Comparison of ENCODE assay signal across 8 cellular contexts in the genomic region with DNA sequence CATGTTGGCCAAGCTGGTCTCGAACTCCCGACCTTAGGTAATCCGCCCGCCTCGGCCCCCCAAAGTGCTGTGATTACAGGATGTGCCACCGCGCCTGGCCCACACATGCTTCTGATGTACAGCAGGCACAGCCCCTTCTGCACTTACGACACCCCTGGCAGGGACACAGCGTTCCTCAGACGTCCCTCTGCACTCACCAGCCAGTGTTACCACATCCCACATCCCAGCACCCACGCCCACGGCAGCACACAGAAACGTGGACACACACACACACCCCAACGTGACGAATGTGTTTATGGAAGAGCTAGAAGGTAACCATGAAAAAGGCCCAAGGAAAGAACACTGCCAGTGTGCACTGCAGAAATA. TPM values are rescaled to one million over a fixed set of nuclear protein-coding genes. Genes with fewer than 3 reads are reported as not detected.
A peak's percentile ranks its signal among the peaks of the same experiment; 100 is the strongest.
DNase-seq lines count a peak whose midpoint lies in the region; ATAC-seq and TF ChIP-seq lines count a peak whose summit lies in the region.

No MANE protein-coding gene starts in this region.

- H3K27me3 ChIP-seq in A673 (replicated peaks; ENCODE audit: insufficient read depth, low read depth, low read length, poor library complexity) (no peaks in the 10 kb centered on the region), KMS-11 (ENCODE audit: insufficient read depth, low read depth) (no peaks in the 10 kb centered on the region), mammary epithelial cell (ENCODE audit: insufficient read depth, low read length) (no peaks in the 10 kb centered on the region)
- no peaks in the 10 kb centered on the region for H3K27me3 ChIP-seq in naive thymus-derived CD4-positive, alpha-beta T cell (ENCODE audit: control insufficient read depth in 2 of 2, insufficient read depth in 2 of 2, low read length in 2 of 2)

- CTCF ChIA-PET in A673 (lab: Charles Lee) = interaction anchor here (1.3 kb wide), 1 partner anchor 13 kb away, joined by 6 read pairs; no protein-coding TSS in a partner anchor
- CTCF ChIA-PET in mammary epithelial cell (lab: Charles Lee; ENCODE audit: low non-redundant PET) = no interaction called here
- CTCF ChIA-PET in naive thymus-derived CD4-positive, alpha-beta T cell (lab: Charles Lee) = no interaction called here

- no peak for ATAC-seq in naive thymus-derived CD4-positive, alpha-beta T cell
- ATAC-seq in HG02763 (IDR thresholded peaks at IDR 0.05; ENCODE audit: unreplicated experiment) = no peak

- peak overlapping the region in 8 of 9 donors; percentile 62 to 95 (median 92) for H3K27ac Mint-ChIP-seq in naive thymus-derived CD4-positive, alpha-beta T cell

- H3K4me3 Mint-ChIP-seq in naive thymus-derived CD4-positive, alpha-beta T cell = peak overlapping the region; percentile 92 to 96 (median 94)

- TF ChIP-seq CTCF in A673 (conservative IDR thresholded peaks at IDR 0.05; ENCODE audit: low read depth, low read length) (no peak), KMS-11 (conservative IDR thresholded peaks at IDR 0.05; ENCODE audit: low read depth, low read length) (no peak), mammary epithelial cell (conservative IDR thresholded peaks at IDR 0.05 in 1 of 2, IDR thresholded peaks at IDR 0.05 in 1 of 2; ENCODE audit: extremely low read depth in 1 of 2, insufficient read depth in 1 of 2, low read depth in 1 of 2, low read length in 2 of 2) (no peak)

- no peaks in the 10 kb centered on the region for H3K36me3 Mint-ChIP-seq in naive thymus-derived CD4-positive, alpha-beta T cell

- no peaks in the 10 kb centered on the region for H3K9me3 ChIP-seq in A673 (ENCODE audit: low read depth, low read length, poor library complexity, severe bottlenecking)
- no peaks in the 10 kb centered on the region for H3K9me3 ChIP-seq in mammary epithelial cell (replicated peaks; ENCODE audit: insufficient read depth, low read length)
- H3K9me3 ChIP-seq in naive thymus-derived CD4-positive, alpha-beta T cell (ENCODE audit: control insufficient read depth in 2 of 3, low read length in 3 of 3) = no peaks in the 10 kb centered on the region

- H3K4me2 ChIP-seq in KMS-11 (peak overlapping the region; percentile 71), mammary epithelial cell (ENCODE audit: insufficient read depth, low read depth, low read length) (no peak overlapping the region)

- intact Hi-C loops in A673 (cut with micrococcal nuclease; ENCODE audit: unreplicated experiment) = no loop called here
- intact Hi-C loops in mammary epithelial cell (cut with micrococcal nuclease) = loop anchor here (5.0 kb wide), 1 partner anchor 77 kb away; no protein-coding TSS in a partner anchor
- intact Hi-C loops in naive thymus-derived CD4-positive, alpha-beta T cell (cut with micrococcal nuclease) = loop anchor here (1.0 to 5.0 kb wide), 11 partner anchors 14 to 427 kb away; partner anchors contain the start of genes MAPKBP1 (in 2 of the 2), RTF1 (in 2 of the 2), INO80 (in 1 of the 2) and ITPKA (in 1 of the 2)

- H2AFZ ChIP-seq in KMS-11 (ENCODE audit: low read depth) = peak overlapping the region; percentile 77; the same call in 1 of the 2 replicates
- H2AFZ ChIP-seq in mammary epithelial cell (ENCODE audit: low read depth, low read length) = peak overlapping the region; percentile 12

- H3K4me1 ChIP-seq in A673 (ENCODE audit: insufficient read depth, low read length, poor library complexity, severe bottlenecking) (no peaks in the 10 kb centered on the region), KMS-11 (ENCODE audit: low read depth, poor library complexity, severe bottlenecking) (peaks cover 6% of the 10 kb centered on the region), mammary epithelial cell (ENCODE audit: insufficient read depth, low read length) (peaks cover 8% of the 10 kb centered on the region)
- H3K4me1 ChIP-seq in naive thymus-derived CD4-positive, alpha-beta T cell (ENCODE audit: control insufficient read depth in 2 of 2, insufficient read depth in 2 of 2, low read length in 2 of 2) = peaks cover 0 to 6% of the 10 kb centered on the region in 2 donors

- no peaks in the 10 kb centered on the region for H3K9me3 Mint-ChIP-seq in naive thymus-derived CD4-positive, alpha-beta T cell

- H3K27ac ChIP-seq in A673 (ENCODE audit: low read depth, low read length, poor library complexity, severe bottlenecking) (peak overlapping the region; percentile 80), KMS-11 (no peak overlapping the region), mammary epithelial cell (ENCODE audit: insufficient read depth, low read depth, low read length) (no peak overlapping the region)
- H3K27ac ChIP-seq in naive thymus-derived CD4-positive, alpha-beta T cell (ENCODE audit: low read depth, low read length) = peak overlapping the region; percentile 94

- H3K4me3 ChIP-seq in A673 (ENCODE audit: low read depth, low read length, poor library complexity, severe bottlenecking) (peak overlapping the region; percentile 85), KMS-11 (IDR thresholded peaks at IDR 0.05; ENCODE audit: insufficient read depth, low read depth, low read length) (no peak overlapping the region), mammary epithelial cell (replicated peaks in 1 of 3; ENCODE audit: insufficient read depth in 1 of 3, low read depth in 2 of 3, low read length in 3 of 3) (peak overlapping the region in 1 of 3 experiments; percentile 12)
- H3K4me3 ChIP-seq in naive thymus-derived CD4-positive, alpha-beta T cell (ENCODE audit: low read length) = peak overlapping the region; percentile 96

- H3K9ac ChIP-seq in KMS-11 (no peak overlapping the region), mammary epithelial cell (ENCODE audit: insufficient read depth, low read length) (no peak overlapping the region)

- in situ Hi-C loops in mammary epithelial cell (cut with MboI; ENCODE audit: low sequenced_read_pairs in 2 of 2) = no loop called here

- POLR2A ChIA-PET in A673 (lab: Charles Lee; ENCODE audit: low non-redundant PET) = interaction anchor here (0.6 to 0.7 kb wide), 2 partner anchors 68 to 93 kb away, joined by 7 to 24 read pairs; no protein-coding TSS in a partner anchor
- POLR2A ChIA-PET in naive thymus-derived CD4-positive, alpha-beta T cell (lab: Charles Lee) = interaction anchor here (0.7 to 2.8 kb wide), 8 partner anchors 13 to 821 kb away, joined by 3 to 10 read pairs (median 4); partner anchors contain the start of genes EHD4, MGA and VPS18

- no peak for DNase-seq in A673 (ENCODE audit: low spot score)
- no peak for DNase-seq in mammary epithelial cell
- peak in 1 of 9 donors; percentile 1 for DNase-seq in naive thymus-derived CD4-positive, alpha-beta T cell
- no peak for DNase-seq in NCI-H446 treated with DMSO at 0.1 percent for 48 hours (lab: John Stamatoyannopoulos, UW)
- no peak for DNase-seq in NCI-H524 treated with DMSO at 0.1 percent for 48 hours (lab: John Stamatoyannopoulos, UW)
- no peak for DNase-seq in erythroblast (lab: John Stamatoyannopoulos, UW)

- no peak for TF ChIP-seq POLR2A in erythroblast (IDR thresholded peaks at IDR 0.05; ENCODE audit: low read length)

- no peaks in the 10 kb centered on the region for H3K79me2 ChIP-seq in KMS-11 (ENCODE audit: insufficient read depth, low read depth)
- peaks cover 20% of the 10 kb centered on the region for H3K79me2 ChIP-seq in mammary epithelial cell (ENCODE audit: insufficient read depth, low read length)

- dilution Hi-C loops in mammary epithelial cell (cut with HindIII; ENCODE audit: low sequenced_read_pairs) = loop anchor here (5.0 kb wide), 1 partner anchor 87 kb away; no protein-coding TSS in a partner anchor

- BruUV-seq in A673 (replicated peaks; lab: Mats Ljungman, UMichigan) (no TSS peak), mammary epithelial cell (replicated peaks; lab: Mats Ljungman, UMichigan) (no TSS peak)

- H4K20me1 ChIP-seq in KMS-11 (ENCODE audit: insufficient read depth) (no peaks in the 10 kb centered on the region), mammary epithelial cell (ENCODE audit: insufficient read depth, low read length) (no peaks in the 10 kb centered on the region)

- peaks cover 0 to 31% (median 19%) of the 10 kb centered on the region in 7 donors for H3K4me1 Mint-ChIP-seq in naive thymus-derived CD4-positive, alpha-beta T cell

- H3K36me3 ChIP-seq in A673 (ENCODE audit: insufficient read depth, low read length, poor library complexity, severe bottlenecking) (no peaks in the 10 kb centered on the region), KMS-11 (ENCODE audit: insufficient read depth) (no peaks in the 10 kb centered on the region), mammary epithelial cell (ENCODE audit: insufficient read depth, low read length) (no peaks in the 10 kb centered on the region)
- H3K36me3 ChIP-seq in naive thymus-derived CD4-positive, alpha-beta T cell (ENCODE audit: control insufficient read depth in 2 of 3, insufficient read depth in 3 of 3, low read length in 3 of 3) = no peaks in the 10 kb centered on the region

- H3K27me3 Mint-ChIP-seq in naive thymus-derived CD4-positive, alpha-beta T cell = peaks cover 0 to 4% (median 0%) of the 10 kb centered on the region in 5 donors

- 75% methylated on average over 14 of the region's 15 CpGs for WGBS in mammary epithelial cell (ENCODE audit: low coverage, missing lambda C conversion rate)

RNA-seq across cellular contexts. Expression of gene RPAP1, which starts 0.6 kb away (rescaled TPM):
- 68.7 and 69.8 TPM in 2 replicates for total RNA-seq in A673 (2021)
- 10 to 100 TPM; 11.2 to 35.5 TPM for total RNA-seq in mammary epithelial cell
- 11.4 TPM for polyA plus RNA-seq in mammary epithelial cell
- 44.3 TPM for polyA minus RNA-seq in mammary epithelial cell
- 10 to 100 TPM; 32.7 to 60.4 (median 43.8) TPM for total RNA-seq in naive thymus-derived CD4-positive, alpha-beta T cell
- polyA plus RNA-seq in naive thymus-derived CD4-positive, alpha-beta T cell = 10 to 100 TPM in 1 of 2 donors, 1 to 10 TPM in 1; 8.8 to 23.9 TPM

RNA-seq across cellular contexts. Expression of gene TYRO3, which starts 14.4 kb away (rescaled TPM):
- total RNA-seq in A673 (2021) = 26.0 and 32.5 TPM in 2 replicates
- 10 to 100 TPM in 1 of 2 donors, 1 to 10 TPM in 1; 3.5 to 17.0 TPM for total RNA-seq in mammary epithelial cell
- polyA plus RNA-seq in mammary epithelial cell = 13.2 TPM
- 50.7 TPM for polyA minus RNA-seq in mammary epithelial cell
- total RNA-seq in naive thymus-derived CD4-positive, alpha-beta T cell = 1 to 10 TPM in 1 of 5 experiments, under 1 TPM in 3, not detected in 1; 0.24 to 1.4 (median 0.33) TPM
- not detected for polyA plus RNA-seq in naive thymus-derived CD4-positive, alpha-beta T cell

RNA-seq across cellular contexts. Expression of gene LTK, which starts 31.0 kb away (rescaled TPM):
- total RNA-seq in A673 (2021) (3.8 and 5.4 TPM in 2 replicates), mammary epithelial cell (not detected)
- polyA plus RNA-seq in mammary epithelial cell = not detected
- polyA minus RNA-seq in mammary epithelial cell = not detected
- total RNA-seq in naive thymus-derived CD4-positive, alpha-beta T cell = 1 to 10 TPM in 2 of 5 experiments, under 1 TPM in 2, not detected in 1; 0.41 to 6.5 (median 1.4) TPM
- polyA plus RNA-seq in naive thymus-derived CD4-positive, alpha-beta T cell = not detected

RNA-seq across cellular contexts. Expression of gene ITPKA, which starts 51.0 kb away (rescaled TPM):
- 4.3 and 5.6 TPM in 2 replicates for total RNA-seq in A673 (2021)
- under 1 TPM in 1 of 2 donors, not detected in 1; 0.92 TPM for total RNA-seq in mammary epithelial cell
- polyA plus RNA-seq in mammary epithelial cell = 0.63 TPM
- polyA minus RNA-seq in mammary epithelial cell = not detected
- under 1 TPM in 2 of 5 experiments, not detected in 3; 0.20 to 0.97 TPM for total RNA-seq in naive thymus-derived CD4-positive, alpha-beta T cell
- polyA plus RNA-seq in naive thymus-derived CD4-positive, alpha-beta T cell = under 1 TPM in 1 of 2 donors, not detected in 1; 0.22 TPM

Comparison
In these comparisons a context has a peak if more than half of its experiments do, and no peak if none do; other contexts are left out.
1. H3K27ac ChIP-seq: peak in A673 (single experiment) and naive thymus-derived CD4-positive, alpha-beta T cell (single experiment); none in KMS-11 (single experiment) and mammary epithelial cell (single experiment).